ENCODE assay signal across 19 cellular contexts in genomic region chrX:56987741-56988140, GRCh38. TPM values are rescaled to one million over a fixed set of nuclear protein-coding genes. Genes with fewer than 3 reads are reported as not detected.
DNase-seq lines count a peak whose midpoint lies in the region; ATAC-seq lines count a peak whose summit lies in the region.
"Had no signal": no experiment of that assay in that cellular context is flagged by ENCODE, and none has a peak within 500 bp of the region (broad histone marks: within the 10 kb centered on the region; RNA-seq: fewer than 3 reads in every experiment).

No MANE protein-coding gene starts in this region.

- peaks cover 30% of the 10 kb centered on the region for H3K36me3 Mint-ChIP-seq in activated CD4-positive, alpha-beta T cell treated with anti-CD3 and anti-CD28 coated beads, Interleukin-2, amount 10 ng/mL, durations not matched to agents 7 days and 5 days (ENCODE audit: low read depth)
- peaks cover 14% of the 10 kb centered on the region for H3K36me3 Mint-ChIP-seq in memory B cell

- H3K9me3 Mint-ChIP-seq in activated CD4-positive, alpha-beta T cell treated with anti-CD3 and anti-CD28 coated beads, Interleukin-2, amount 10 ng/mL, durations not matched to agents 7 days and 5 days = no peaks in the 10 kb centered on the region
- no peaks in the 10 kb centered on the region for H3K9me3 Mint-ChIP-seq in memory B cell
- H3K9me3 Mint-ChIP-seq: CD4-positive, alpha-beta memory T cell; HFFc6 had no signal

- H3K27ac Mint-ChIP-seq in activated CD4-positive, alpha-beta T cell treated with anti-CD3 and anti-CD28 coated beads, Interleukin-2, amount 10 ng/mL, durations not matched to agents 7 days and 5 days = peak overlapping the region; percentile 2
- H3K27ac Mint-ChIP-seq in memory B cell = peak overlapping the region; percentile 78
- H3K27ac Mint-ChIP-seq: HFFc6 had no signal

- intact Hi-C loops in head of caudate nucleus (cut with DNase I) = no loop called here

- no peak overlapping the region for H3K4me3 Mint-ChIP-seq in activated CD4-positive, alpha-beta T cell treated with anti-CD3 and anti-CD28 coated beads, Interleukin-2, amount 10 ng/mL, durations not matched to agents 7 days and 5 days
- no peak overlapping the region for H3K4me3 Mint-ChIP-seq in memory B cell
- H3K4me3 Mint-ChIP-seq: CD4-positive, alpha-beta memory T cell; HFFc6 had no signal

- ATAC-seq in GM21423 (IDR thresholded peaks at IDR 0.05; ENCODE audit: unreplicated experiment) (peak; percentile 42), HG03432 (IDR thresholded peaks at IDR 0.05; ENCODE audit: unreplicated experiment) (peak; percentile 68), memory B cell (ENCODE audit: low read depth) (no peak), HG03108 (IDR thresholded peaks at IDR 0.05; ENCODE audit: unreplicated experiment) (no peak)
- ATAC-seq: Panc1 had no signal

- CTCF ChIA-PET in activated CD4-positive, alpha-beta T cell treated with anti-CD3 and anti-CD28 coated beads, Interleukin-2, amount 10 ng/mL, durations not matched to agents 7 days and 5 days (lab: Charles Lee) = interaction anchor here (2.3 kb wide), 1 partner anchor 10 kb away, joined by 15 read pairs; no protein-coding TSS in a partner anchor

- POLR2A ChIA-PET in activated CD4-positive, alpha-beta T cell treated with anti-CD3 and anti-CD28 coated beads, Interleukin-2, amount 10 ng/mL, durations not matched to agents 7 days and 5 days (lab: Charles Lee) = no interaction called here

- H3K4me1 Mint-ChIP-seq in activated CD4-positive, alpha-beta T cell treated with anti-CD3 and anti-CD28 coated beads, Interleukin-2, amount 10 ng/mL, durations not matched to agents 7 days and 5 days = peaks cover 18% of the 10 kb centered on the region
- H3K4me1 Mint-ChIP-seq in memory B cell = peaks cover 13% of the 10 kb centered on the region

- H3K27me3 Mint-ChIP-seq in activated CD4-positive, alpha-beta T cell treated with anti-CD3 and anti-CD28 coated beads, Interleukin-2, amount 10 ng/mL, durations not matched to agents 7 days and 5 days = no peaks in the 10 kb centered on the region
- H3K27me3 Mint-ChIP-seq in memory B cell = no peaks in the 10 kb centered on the region
- H3K27me3 Mint-ChIP-seq: CD4-positive, alpha-beta memory T cell had no signal

- DNase-seq in activated CD4-positive, alpha-beta T cell treated with anti-CD3 and anti-CD28 coated beads, Interleukin-2, amount 10 ng/mL, durations not matched to agents 7 days and 5 days = no peak
- DNase-seq in activated CD4-positive, alpha-beta T cell treated with anti-CD3 and anti-CD28 coated beads, Interleukin-2, amount 50 U/mL, for 4 hours = no peak
- DNase-seq in memory B cell (ENCODE audit: low spot score in 2 of 2) (no peak), head of caudate nucleus (no peak), NCI-H2227 (lab: John Stamatoyannopoulos, UW; ENCODE audit: unreplicated experiment) (no peak)
- DNase-seq: BE2C; Calu3; CD4-positive, alpha-beta memory T cell; DMS79; HFFc6; MG63; NCI-H1092 treated with DMSO at 0.1 percent for 48 hours; NCI-H2227 treated with DMSO at 0.1 percent for 48 hours; NCI-H524; Right ventricle myocardium superior had no signal

RNA-seq across cellular contexts. Expression of gene SPIN3, which starts 7.6 kb away (rescaled TPM):
- 10 to 100 TPM in 1 of 2 experiments, 1 to 10 TPM in 1; 9.9 to 10.1 TPM for total RNA-seq in activated CD4-positive, alpha-beta T cell treated with anti-CD3 and anti-CD28 coated beads, Interleukin-2, amount 10 ng/mL, durations not matched to agents 7 days and 5 days

Comparison
In these comparisons a context has a peak if more than half of its experiments do, and no peak if none do; other contexts are left out.
1. ATAC-seq: peak in GM21423 (single experiment) and HG03432 (single experiment); none in memory B cell (single experiment) and HG03108 (single experiment).